14 cellular contexts compared by ENCODE assay signal in genomic region chr6:30926644-30927043, GRCh38. TPM values are rescaled to one million over a fixed set of nuclear protein-coding genes. Genes with fewer than 3 reads are reported as not detected.
DNase-seq lines count a peak whose midpoint lies in the region; ATAC-seq, FAIRE-seq and TF ChIP-seq lines count a peak whose summit lies in the region.
"Had no signal": no experiment of that assay in that cellular context is flagged by ENCODE, and none has a peak within 500 bp of the region (broad histone marks: within the 10 kb centered on the region; RNA-seq: fewer than 3 reads in every experiment).

No MANE protein-coding gene starts in this region.

- POLR2A ChIA-PET in HepG2 (lab: Yijun Ruan, JAX) = interaction anchor here (1.4 kb wide), 1 partner anchor 13 kb away, joined by 3 read pairs; the partner anchor contains the start of gene VARS2
- POLR2A ChIA-PET in naive thymus-derived CD8-positive, alpha-beta T cell (lab: Charles Lee) = interaction anchor here (0.7 to 0.8 kb wide), 2 partner anchors 12 to 29 kb away, joined by 4 to 6 read pairs; no protein-coding TSS in a partner anchor

- BruUV-seq in HepG2 (replicated peaks; lab: Mats Ljungman, UMichigan) = no TSS peak

- in situ Hi-C loops in HepG2 (cut with HindIII; ENCODE audit: extremely low pct_ligation_motif_present, low pct_unique_long_range_greater_than_20kb) = no loop called here

- intact Hi-C loops in right lobe of liver (cut with DNase I) (loop anchor here in 1 of 2 donors (10.0 kb wide), 1 partner anchor 128 kb away; no protein-coding TSS in a partner anchor), HepG2 (cut with micrococcal nuclease; ENCODE audit: unreplicated experiment) (no loop called here), lower lobe of right lung (cut with DNase I) (no loop called here), lower leg skin (cut with DNase I; ENCODE audit: low total_unique reads) (loop anchor here (10.0 kb wide), 1 partner anchor 158 kb away; no protein-coding TSS in a partner anchor)

- H3K4me1 ChIP-seq in right lobe of liver = no peaks in the 10 kb centered on the region
- no peaks in the 10 kb centered on the region for H3K4me1 ChIP-seq in HepG2 (ENCODE audit: insufficient read depth, low read length)
- peaks cover 14% of the 10 kb centered on the region for H3K4me1 ChIP-seq in lower lobe of right lung

- FAIRE-seq in HepG2 (lab: Jason Lieb, UNC) = no peak

- H3K27ac Mint-ChIP-seq in naive thymus-derived CD8-positive, alpha-beta T cell = no peak overlapping the region
- H3K27ac Mint-ChIP-seq: activated T-cell treated with anti-CD3 and anti-CD28 coated beads, Interleukin-2, amount 50 U/mL, for 72 hours had no signal

- no peaks in the 10 kb centered on the region for H3K4me1 Mint-ChIP-seq in naive thymus-derived CD8-positive, alpha-beta T cell

- H3K4me3 ChIP-seq in right lobe of liver = no peak overlapping the region
- no peak overlapping the region for H3K4me3 ChIP-seq in HepG2 (replicated peaks in 1 of 3; ENCODE audit: insufficient read depth in 1 of 3, low read depth in 2 of 3, low read length in 3 of 3)
- H3K4me3 ChIP-seq in epithelial cell of esophagus (ENCODE audit: low read length) = no peak overlapping the region
- no peak overlapping the region for H3K4me3 ChIP-seq in lower lobe of right lung
- no peak overlapping the region for H3K4me3 ChIP-seq in lower leg skin (ENCODE audit: low read depth, poor library complexity, severe bottlenecking)
- H3K4me3 ChIP-seq: smooth muscle cell had no signal

- ATAC-seq in right lobe of liver (peak in 3 of 4 donors; percentile 31 to 34 (median 32)), HepG2 (no peak), lower lobe of right lung (peak; percentile 94 to 95), GM21515 (IDR thresholded peaks at IDR 0.05; ENCODE audit: unreplicated experiment) (no peak), HG03439 (IDR thresholded peaks at IDR 0.05; ENCODE audit: unreplicated experiment) (no peak)
- ATAC-seq in naive thymus-derived CD8-positive, alpha-beta T cell = no peak
- ATAC-seq: activated T-cell treated with anti-CD3 and anti-CD28 coated beads, Interleukin-2, amount 50 U/mL, for 72 hours had no signal

- H3K9me3 ChIP-seq in right lobe of liver = no peaks in the 10 kb centered on the region
- H3K9me3 ChIP-seq in HepG2 (ENCODE audit: low read length) = no peaks in the 10 kb centered on the region
- H3K9me3 ChIP-seq in lower lobe of right lung = peaks cover 6% of the 10 kb centered on the region

- H3K9me3 Mint-ChIP-seq in naive thymus-derived CD8-positive, alpha-beta T cell = peaks cover 0 to 15% (median 6%) of the 10 kb centered on the region in 9 donors

- TF ChIP-seq CTCF in right lobe of liver (IDR thresholded peaks at IDR 0.05) (no peak), HepG2 (CRISPR knock-in tag; IDR thresholded peaks at IDR 0.05) (no peak), epithelial cell of esophagus (IDR thresholded peaks at IDR 0.05; ENCODE audit: insufficient read depth, low read depth, low read length, missing control alignments) (no peak), lower lobe of right lung (IDR thresholded peaks at IDR 0.05) (no peak), lower leg skin (IDR thresholded peaks at IDR 0.05) (no peak)

- no peak overlapping the region for H3K4me3 Mint-ChIP-seq in naive thymus-derived CD8-positive, alpha-beta T cell
- H3K4me3 Mint-ChIP-seq: activated T-cell treated with anti-CD3 and anti-CD28 coated beads, Interleukin-2, amount 50 U/mL, for 72 hours had no signal

- no peaks in the 10 kb centered on the region for H3K27me3 Mint-ChIP-seq in naive thymus-derived CD8-positive, alpha-beta T cell
- H3K27me3 Mint-ChIP-seq: naive B cell had no signal

- WGBS in right lobe of liver (ENCODE audit: insufficient coverage, low coverage, low lambda C conversion rate, missing lambda C conversion rate) = 100% methylated on average over 2 of the region's 4 CpGs
- 97% methylated on average over 4 of the region's 4 CpGs for WGBS in HepG2 (ENCODE audit: low lambda C conversion rate)
- WGBS in lower leg skin, 2 donors = 87 to 92% methylated on average over 4 of the region's 4 CpGs

- H3K27ac ChIP-seq in right lobe of liver = no peak overlapping the region
- no peak overlapping the region for H3K27ac ChIP-seq in HepG2 (ENCODE audit: extremely low read length, insufficient read depth, low read length)
- peak overlapping the region; percentile 78 for H3K27ac ChIP-seq in lower lobe of right lung
- H3K27ac ChIP-seq: HL-60 had no signal

- H3K9ac ChIP-seq in HepG2 (ENCODE audit: insufficient read depth, low read depth, low read length) = no peak overlapping the region

- no peak for TF ChIP-seq POLR2A in right lobe of liver (IDR thresholded peaks at IDR 0.05)
- no peak for TF ChIP-seq POLR2A in HepG2 (IDR thresholded peaks at IDR 0.05; ENCODE audit: insufficient read depth in 1 of 2, low read depth in 2 of 2, low read length in 2 of 2)
- TF ChIP-seq POLR2A in lower leg skin (IDR thresholded peaks at IDR 0.05) = no peak

- no peak overlapping the region for H3K4me2 ChIP-seq in HepG2 (ENCODE audit: low read depth, low read length)
- H3K4me2 ChIP-seq: smooth muscle cell had no signal

- CTCF ChIA-PET in HepG2 (lab: Yijun Ruan, JAX; ENCODE audit: low intra/inter-chr PET ratio, low total read pairs) = no interaction called here

- TF ChIP-seq EP300 in HepG2 (IDR thresholded peaks at IDR 0.05; ENCODE audit: low read depth in 2 of 2, low read length in 2 of 2) (no peak), HepG2 (CRISPR knock-in tag; IDR thresholded peaks at IDR 0.05; ENCODE audit: borderline replicate concordance) (no peak)

- H3K27me3 ChIP-seq in right lobe of liver (no peaks in the 10 kb centered on the region), HepG2 (ENCODE audit: control insufficient read depth in 1 of 2, insufficient read depth in 2 of 2, low read length in 2 of 2) (peaks cover 0 to 7% of the 10 kb centered on the region in 2 experiments; a peak in 1 of 5 replicates), lower lobe of right lung (ENCODE audit: low read depth) (no peaks in the 10 kb centered on the region)

- DNase-seq in right lobe of liver (no peak), HepG2 (ENCODE audit: low spot score) (no peak), epithelial cell of esophagus (ENCODE audit: low read depth) (peak; percentile 44), lower lobe of right lung (peak; percentile 84), lower leg skin (ENCODE audit: low spot score in 2 of 2) (no peak)
- no peak for DNase-seq in naive thymus-derived CD8-positive, alpha-beta T cell
- DNase-seq: activated CD4-positive, alpha-beta T cell treated with anti-CD3 and anti-CD28 coated beads for 4 hours; activated T-cell treated with anti-CD3 and anti-CD28 coated beads, Interleukin-2, amount 50 U/mL, for 72 hours; naive B cell had no signal

- peaks cover 0 to 42% (median 10%) of the 10 kb centered on the region in 4 donors for H3K36me3 ChIP-seq in right lobe of liver
- H3K36me3 ChIP-seq in HepG2 (replicated peaks in 1 of 2; ENCODE audit: control insufficient read depth in 1 of 2, insufficient read depth in 2 of 2, low read length in 2 of 2) = peaks cover 22 to 42% of the 10 kb centered on the region in 2 experiments
- peaks cover 49% of the 10 kb centered on the region for H3K36me3 ChIP-seq in lower lobe of right lung

- no peak for TF ChIP-seq RAD21 in HepG2 (CRISPR knock-in tag; IDR thresholded peaks at IDR 0.05)

- H3K79me2 ChIP-seq in HepG2 (ENCODE audit: insufficient read depth, low read length) = no peaks in the 10 kb centered on the region

- peaks cover 8 to 52% (median 17%) of the 10 kb centered on the region in 3 donors for H3K36me3 Mint-ChIP-seq in naive thymus-derived CD8-positive, alpha-beta T cell

- no peak overlapping the region for H2AFZ ChIP-seq in HepG2 (ENCODE audit: low read length)

- no peaks in the 10 kb centered on the region for H4K20me1 ChIP-seq in HepG2 (ENCODE audit: insufficient read depth, low read length)

RNA-seq across cellular contexts. Expression of gene SFTA2, which starts 5.3 kb away (rescaled TPM):
- total RNA-seq in right lobe of liver = not detected
- total RNA-seq in HepG2 (2016; rRNA removed; fragmentation: Illumina TruSeq; extraction: Trizol) = not detected in 2 replicates
- not detected in 2 replicates for total RNA-seq in HepG2 (2016; cell fraction: cytosol; rRNA removed; fragmentation: Illumina TruSeq; extraction: Trizol; ENCODE audit: low read depth)
- total RNA-seq in HepG2 (2016; cell fraction: insoluble cytoplasmic fraction; rRNA removed; fragmentation: Illumina TruSeq; extraction: Trizol) = not detected in 2 replicates
- total RNA-seq in HepG2 (2016; cell fraction: membrane; rRNA removed; fragmentation: Illumina TruSeq; extraction: Trizol) = not detected in 2 replicates
- not detected in 2 replicates for total RNA-seq in HepG2 (2016; cell fraction: nucleus; rRNA removed; fragmentation: Illumina TruSeq; extraction: Trizol)
- polyA plus RNA-seq in HepG2 (2011; rRNA removed) = not detected in 2 replicates
- not detected in 2 replicates for polyA plus RNA-seq in HepG2 (2011; cell fraction: cytosol; rRNA removed)
- polyA plus RNA-seq in HepG2 (2011; cell fraction: nucleus; rRNA removed) = not detected in 2 replicates
- not detected in 2 replicates for polyA plus RNA-seq in HepG2 (2012)
- polyA plus RNA-seq in HepG2 (2016; cell fraction: cytosol; fragmentation: Illumina TruSeq; extraction: Trizol; ENCODE audit: low read depth) = not detected in 2 replicates
- polyA plus RNA-seq in HepG2 (2016; cell fraction: insoluble cytoplasmic fraction; fragmentation: Illumina TruSeq; extraction: Trizol; ENCODE audit: low read depth) = not detected in 2 replicates
- not detected in 2 replicates for polyA plus RNA-seq in HepG2 (2016; cell fraction: membrane; fragmentation: Illumina TruSeq; extraction: Trizol; ENCODE audit: low read depth)
- polyA plus RNA-seq in HepG2 (2016; cell fraction: nucleus; fragmentation: Illumina TruSeq; extraction: Trizol; ENCODE audit: insufficient read depth, low read depth) = not detected in 2 replicates
- not detected in 2 replicates for polyA minus RNA-seq in HepG2 (2011; rRNA and poly(A)+ RNA removed; ENCODE audit: low replicate concordance)
- polyA minus RNA-seq in HepG2 (2011; cell fraction: cytosol; rRNA and poly(A)+ RNA removed) = not detected in 2 replicates
- polyA minus RNA-seq in HepG2 (2011; cell fraction: nucleus; rRNA and poly(A)+ RNA removed) = not detected in 2 replicates
- total RNA-seq in lower lobe of right lung = 351 TPM
- total RNA-seq in lower leg skin = under 1 TPM in 1 of 4 donors, not detected in 3; 0.36 TPM
- not detected for total RNA-seq in naive thymus-derived CD8-positive, alpha-beta T cell
- polyA plus RNA-seq in naive thymus-derived CD8-positive, alpha-beta T cell = under 1 TPM in 1 of 3 donors, not detected in 2; 0.30 TPM
- total RNA-seq: smooth muscle cell; T-helper 1 cell treated with Interleukin-12 subunit alpha and Interleukin-12 subunit beta and Interleukin-4 antibody, amounts not matched to agents 30 ng/mL and 1 ng/mL, for 36 hours had no signal
- polyA plus RNA-seq: smooth muscle cell had no signal

RNA-seq across cellular contexts. Expression of gene VARS2, which starts 12.6 kb away (rescaled TPM):
- total RNA-seq in right lobe of liver = 10 to 100 TPM; 21.5 to 36.1 (median 25.9) TPM
- total RNA-seq in HepG2 (2016; rRNA removed; fragmentation: Illumina TruSeq; extraction: Trizol) = 45.9 and 71.8 TPM in 2 replicates
- 12.3 and 14.4 TPM in 2 replicates for total RNA-seq in HepG2 (2016; cell fraction: cytosol; rRNA removed; fragmentation: Illumina TruSeq; extraction: Trizol; ENCODE audit: low read depth)
- total RNA-seq in HepG2 (2016; cell fraction: insoluble cytoplasmic fraction; rRNA removed; fragmentation: Illumina TruSeq; extraction: Trizol) = 38.9 and 75.5 TPM in 2 replicates
- 27.5 and 28.2 TPM in 2 replicates for total RNA-seq in HepG2 (2016; cell fraction: membrane; rRNA removed; fragmentation: Illumina TruSeq; extraction: Trizol)
- 63.3 and 78.0 TPM in 2 replicates for total RNA-seq in HepG2 (2016; cell fraction: nucleus; rRNA removed; fragmentation: Illumina TruSeq; extraction: Trizol)
- polyA plus RNA-seq in HepG2 (2011; rRNA removed) = 61.8 and 68.8 TPM in 2 replicates
- 21.9 and 29.1 TPM in 2 replicates for polyA plus RNA-seq in HepG2 (2011; cell fraction: cytosol; rRNA removed)
- polyA plus RNA-seq in HepG2 (2011; cell fraction: nucleus; rRNA removed) = 392 and 449 TPM in 2 replicates
- 45.5 and 49.9 TPM in 2 replicates for polyA plus RNA-seq in HepG2 (2012)
- 9.2 and 9.4 TPM in 2 replicates for polyA plus RNA-seq in HepG2 (2016; cell fraction: cytosol; fragmentation: Illumina TruSeq; extraction: Trizol; ENCODE audit: low read depth)
- polyA plus RNA-seq in HepG2 (2016; cell fraction: insoluble cytoplasmic fraction; fragmentation: Illumina TruSeq; extraction: Trizol; ENCODE audit: low read depth) = 31.3 and 38.2 TPM in 2 replicates
- polyA plus RNA-seq in HepG2 (2016; cell fraction: membrane; fragmentation: Illumina TruSeq; extraction: Trizol; ENCODE audit: low read depth) = 17.7 and 19.1 TPM in 2 replicates
- 189 and 203 TPM in 2 replicates for polyA plus RNA-seq in HepG2 (2016; cell fraction: nucleus; fragmentation: Illumina TruSeq; extraction: Trizol; ENCODE audit: insufficient read depth, low read depth)
- 37.3 and 128 TPM in 2 replicates for polyA minus RNA-seq in HepG2 (2011; rRNA and poly(A)+ RNA removed; ENCODE audit: low replicate concordance)
- 32.2 and 37.4 TPM in 2 replicates for polyA minus RNA-seq in HepG2 (2011; cell fraction: cytosol; rRNA and poly(A)+ RNA removed)
- polyA minus RNA-seq in HepG2 (2011; cell fraction: nucleus; rRNA and poly(A)+ RNA removed) = 56.0 and 56.3 TPM in 2 replicates
- total RNA-seq in lower lobe of right lung = 33.0 TPM
- 10 to 100 TPM; 13.0 to 25.2 (median 18.1) TPM for total RNA-seq in lower leg skin
- 10 to 100 TPM; 41.4 to 53.7 TPM for total RNA-seq in naive thymus-derived CD8-positive, alpha-beta T cell
- 10 to 100 TPM; 14.1 to 16.3 (median 14.5) TPM for polyA plus RNA-seq in naive thymus-derived CD8-positive, alpha-beta T cell

RNA-seq across cellular contexts. Expression of gene MUCL3, which starts 14.1 kb away (rescaled TPM):
- not detected for total RNA-seq in right lobe of liver
- not detected in 2 replicates for total RNA-seq in HepG2 (2016; rRNA removed; fragmentation: Illumina TruSeq; extraction: Trizol)
- not detected in 2 replicates for total RNA-seq in HepG2 (2016; cell fraction: cytosol; rRNA removed; fragmentation: Illumina TruSeq; extraction: Trizol; ENCODE audit: low read depth)
- not detected in 2 replicates for total RNA-seq in HepG2 (2016; cell fraction: insoluble cytoplasmic fraction; rRNA removed; fragmentation: Illumina TruSeq; extraction: Trizol)
- not detected in 2 replicates for total RNA-seq in HepG2 (2016; cell fraction: membrane; rRNA removed; fragmentation: Illumina TruSeq; extraction: Trizol)
- not detected in 2 replicates for total RNA-seq in HepG2 (2016; cell fraction: nucleus; rRNA removed; fragmentation: Illumina TruSeq; extraction: Trizol)
- not detected in 2 replicates for polyA plus RNA-seq in HepG2 (2011; rRNA removed)
- not detected in 2 replicates for polyA plus RNA-seq in HepG2 (2011; cell fraction: cytosol; rRNA removed)
- not detected in 2 replicates for polyA plus RNA-seq in HepG2 (2011; cell fraction: nucleus; rRNA removed)
- polyA plus RNA-seq in HepG2 (2012) = not detected in 2 replicates
- polyA plus RNA-seq in HepG2 (2016; cell fraction: cytosol; fragmentation: Illumina TruSeq; extraction: Trizol; ENCODE audit: low read depth) = not detected in 2 replicates
- not detected in 2 replicates for polyA plus RNA-seq in HepG2 (2016; cell fraction: insoluble cytoplasmic fraction; fragmentation: Illumina TruSeq; extraction: Trizol; ENCODE audit: low read depth)
- polyA plus RNA-seq in HepG2 (2016; cell fraction: membrane; fragmentation: Illumina TruSeq; extraction: Trizol; ENCODE audit: low read depth) = not detected in 2 replicates
- polyA plus RNA-seq in HepG2 (2016; cell fraction: nucleus; fragmentation: Illumina TruSeq; extraction: Trizol; ENCODE audit: insufficient read depth, low read depth) = not detected in 2 replicates
- polyA minus RNA-seq in HepG2 (2011; rRNA and poly(A)+ RNA removed; ENCODE audit: low replicate concordance) = not detected in 2 replicates
- polyA minus RNA-seq in HepG2 (2011; cell fraction: cytosol; rRNA and poly(A)+ RNA removed) = not detected in 2 replicates
- polyA minus RNA-seq in HepG2 (2011; cell fraction: nucleus; rRNA and poly(A)+ RNA removed) = not detected in 2 replicates
- 5.3 TPM for total RNA-seq in lower lobe of right lung
- not detected for total RNA-seq in lower leg skin
- total RNA-seq in naive thymus-derived CD8-positive, alpha-beta T cell = not detected
- polyA plus RNA-seq in naive thymus-derived CD8-positive, alpha-beta T cell = not detected
- total RNA-seq: T-helper 1 cell treated with Interleukin-12 subunit alpha and Interleukin-12 subunit beta and Interleukin-4 antibody, amounts not matched to agents 30 ng/mL and 1 ng/mL, for 36 hours had no signal
- polyA plus RNA-seq: smooth muscle cell had no signal

RNA-seq across cellular contexts. Expression of gene GTF2H4, which starts 18.6 kb away (rescaled TPM):
- total RNA-seq in right lobe of liver (10 to 100 TPM in 4 of 6 experiments, 1 to 10 TPM in 2; 3.6 to 21.1 (median 17.3) TPM), HepG2 (2016; rRNA removed; fragmentation: Illumina TruSeq; extraction: Trizol) (15.9 and 18.0 TPM in 2 replicates), lower lobe of right lung (37.1 TPM), lower leg skin (10 to 100 TPM in 2 of 4 donors, 1 to 10 TPM in 2; 6.1 to 11.2 (median 9.4) TPM)
- 1.5 and 3.1 TPM in 2 replicates for total RNA-seq in HepG2 (2016; cell fraction: cytosol; rRNA removed; fragmentation: Illumina TruSeq; extraction: Trizol; ENCODE audit: low read depth)
- 14.1 and 17.5 TPM in 2 replicates for total RNA-seq in HepG2 (2016; cell fraction: insoluble cytoplasmic fraction; rRNA removed; fragmentation: Illumina TruSeq; extraction: Trizol)
- total RNA-seq in HepG2 (2016; cell fraction: membrane; rRNA removed; fragmentation: Illumina TruSeq; extraction: Trizol) = 4.5 and 5.7 TPM in 2 replicates
- total RNA-seq in HepG2 (2016; cell fraction: nucleus; rRNA removed; fragmentation: Illumina TruSeq; extraction: Trizol) = 27.0 and 30.2 TPM in 2 replicates
- polyA plus RNA-seq in HepG2 (2011; rRNA removed) = 49.3 and 58.3 TPM in 2 replicates
- polyA plus RNA-seq in HepG2 (2011; cell fraction: cytosol; rRNA removed) = 19.9 and 20.1 TPM in 2 replicates
- 258 and 287 TPM in 2 replicates for polyA plus RNA-seq in HepG2 (2011; cell fraction: nucleus; rRNA removed)
- polyA plus RNA-seq in HepG2 (2012) = 29.0 and 51.4 TPM in 2 replicates
- polyA plus RNA-seq in HepG2 (2016; cell fraction: cytosol; fragmentation: Illumina TruSeq; extraction: Trizol; ENCODE audit: low read depth) = 2.6 and 3.1 TPM in 2 replicates
- polyA plus RNA-seq in HepG2 (2016; cell fraction: insoluble cytoplasmic fraction; fragmentation: Illumina TruSeq; extraction: Trizol; ENCODE audit: low read depth) = 25.8 and 31.0 TPM in 2 replicates
- polyA plus RNA-seq in HepG2 (2016; cell fraction: membrane; fragmentation: Illumina TruSeq; extraction: Trizol; ENCODE audit: low read depth) = 4.9 and 6.0 TPM in 2 replicates
- 114 and 125 TPM in 2 replicates for polyA plus RNA-seq in HepG2 (2016; cell fraction: nucleus; fragmentation: Illumina TruSeq; extraction: Trizol; ENCODE audit: insufficient read depth, low read depth)
- polyA minus RNA-seq in HepG2 (2011; rRNA and poly(A)+ RNA removed; ENCODE audit: low replicate concordance) = 25.0 and 30.0 TPM in 2 replicates
- 4.9 and 8.5 TPM in 2 replicates for polyA minus RNA-seq in HepG2 (2011; cell fraction: cytosol; rRNA and poly(A)+ RNA removed)
- 61.3 and 64.4 TPM in 2 replicates for polyA minus RNA-seq in HepG2 (2011; cell fraction: nucleus; rRNA and poly(A)+ RNA removed)
- 10 to 100 TPM; 30.0 to 33.9 TPM for total RNA-seq in naive thymus-derived CD8-positive, alpha-beta T cell
- 1 to 10 TPM; 5.1 to 8.3 (median 6.3) TPM for polyA plus RNA-seq in naive thymus-derived CD8-positive, alpha-beta T cell

RNA-seq across cellular contexts. Expression of gene DDR1, which starts 42.3 kb away (rescaled TPM):
- total RNA-seq in right lobe of liver (1 to 10 TPM; 3.2 to 9.9 (median 5.0) TPM), HepG2 (2016; rRNA removed; fragmentation: Illumina TruSeq; extraction: Trizol) (7.0 and 16.7 TPM in 2 replicates), lower lobe of right lung (80.9 TPM), lower leg skin (100 to 1,000 TPM; 140 to 221 (median 194) TPM)
- total RNA-seq in HepG2 (2016; cell fraction: cytosol; rRNA removed; fragmentation: Illumina TruSeq; extraction: Trizol; ENCODE audit: low read depth) = 5.8 and 8.2 TPM in 2 replicates
- 6.0 and 18.2 TPM in 2 replicates for total RNA-seq in HepG2 (2016; cell fraction: insoluble cytoplasmic fraction; rRNA removed; fragmentation: Illumina TruSeq; extraction: Trizol)
- 8.1 and 9.1 TPM in 2 replicates for total RNA-seq in HepG2 (2016; cell fraction: membrane; rRNA removed; fragmentation: Illumina TruSeq; extraction: Trizol)
- 18.1 and 22.9 TPM in 2 replicates for total RNA-seq in HepG2 (2016; cell fraction: nucleus; rRNA removed; fragmentation: Illumina TruSeq; extraction: Trizol)
- 20.2 and 25.0 TPM in 2 replicates for polyA plus RNA-seq in HepG2 (2011; rRNA removed)
- polyA plus RNA-seq in HepG2 (2011; cell fraction: cytosol; rRNA removed) = 18.2 and 20.9 TPM in 2 replicates
- polyA plus RNA-seq in HepG2 (2011; cell fraction: nucleus; rRNA removed) = 49.4 and 65.3 TPM in 2 replicates
- polyA plus RNA-seq in HepG2 (2012) = 21.2 TPM in 2 replicates
- 1.3 and 1.5 TPM in 2 replicates for polyA plus RNA-seq in HepG2 (2016; cell fraction: cytosol; fragmentation: Illumina TruSeq; extraction: Trizol; ENCODE audit: low read depth)
- polyA plus RNA-seq in HepG2 (2016; cell fraction: insoluble cytoplasmic fraction; fragmentation: Illumina TruSeq; extraction: Trizol; ENCODE audit: low read depth) = 6.6 and 7.2 TPM in 2 replicates
- polyA plus RNA-seq in HepG2 (2016; cell fraction: membrane; fragmentation: Illumina TruSeq; extraction: Trizol; ENCODE audit: low read depth) = 3.5 and 3.7 TPM in 2 replicates
- 37.9 and 40.3 TPM in 2 replicates for polyA plus RNA-seq in HepG2 (2016; cell fraction: nucleus; fragmentation: Illumina TruSeq; extraction: Trizol; ENCODE audit: insufficient read depth, low read depth)
- polyA minus RNA-seq in HepG2 (2011; rRNA and poly(A)+ RNA removed; ENCODE audit: low replicate concordance) = 53.5 and 64.7 TPM in 2 replicates
- 28.8 and 29.1 TPM in 2 replicates for polyA minus RNA-seq in HepG2 (2011; cell fraction: cytosol; rRNA and poly(A)+ RNA removed)
- polyA minus RNA-seq in HepG2 (2011; cell fraction: nucleus; rRNA and poly(A)+ RNA removed) = 25.2 and 31.7 TPM in 2 replicates
- 10 to 100 TPM; 19.8 to 22.8 TPM for total RNA-seq in naive thymus-derived CD8-positive, alpha-beta T cell
- polyA plus RNA-seq in naive thymus-derived CD8-positive, alpha-beta T cell = 1 to 10 TPM in 2 of 3 donors, under 1 TPM in 1; 0.57 to 5.4 (median 1.5) TPM

Comparison
In these comparisons a context has a peak if more than half of its experiments do, and no peak if none do; other contexts are left out.
1. ATAC-seq: peak in right lobe of liver (3 of 4) and lower lobe of right lung (2 of 2); none in HepG2 (single experiment), GM21515 (single experiment), HG03439 (single experiment) and naive thymus-derived CD8-positive, alpha-beta T cell (0 of 2).
2. DNase-seq: peak in epithelial cell of esophagus (single experiment) and lower lobe of right lung (single experiment); none in right lobe of liver (0 of 3), HepG2 (single experiment), lower leg skin (0 of 2) and naive thymus-derived CD8-positive, alpha-beta T cell (0 of 10).
3. RNA of gene SFTA2, which starts 5.3 kb away (total RNA-seq): 351 TPM in lower lobe of right lung (single experiment); not detected in right lobe of liver, not detected in naive thymus-derived CD8-positive, alpha-beta T cell, not detected in HepG2 and 0.36 TPM in lower leg skin; every median in the first group is over 100 times any median in the second.